In genomic region chr20:36051318-36052116, GRCh38 we compare ENCODE assay signal across 8 cellular contexts.
A peak's percentile ranks its signal among the peaks of the same experiment; 100 is the strongest.
DNase-seq lines count a peak whose midpoint lies in the region; TF ChIP-seq lines count a peak whose summit lies in the region.

No MANE protein-coding gene starts in this region.

- peaks cover 40% of the 10 kb centered on the region for H3K4me1 Mint-ChIP-seq in Caco-2 (ENCODE audit: low read depth, unreplicated experiment)

- H3K4me2 ChIP-seq in OCI-LY3 (ENCODE audit: low read length) (peak overlapping the region; percentile 86), osteoblast (ENCODE audit: insufficient read depth, low read length) (peak overlapping the region; percentile 86)

- TSS peak; percentile 88 for BruUV-seq in Caco-2 (replicated peaks; lab: Mats Ljungman, UMichigan)

- H4K20me1 ChIP-seq in OCI-LY3 (ENCODE audit: insufficient read depth, low read length) (peaks cover 29% of the 10 kb centered on the region), osteoblast (ENCODE audit: insufficient read depth, low read length) (peaks cover 11% of the 10 kb centered on the region)

- peaks cover 45% of the 10 kb centered on the region for H3K36me3 Mint-ChIP-seq in Caco-2 (ENCODE audit: insufficient read depth, unreplicated experiment)

- peaks cover 34% of the 10 kb centered on the region for H3K4me1 ChIP-seq in Caco-2
- H3K4me1 ChIP-seq in OCI-LY3 (ENCODE audit: low read length) = peaks cover 29% of the 10 kb centered on the region
- peaks cover 6% of the 10 kb centered on the region for H3K4me1 ChIP-seq in endocrine pancreas (ENCODE audit: control insufficient read depth, insufficient read depth, low read length)
- peaks cover 14% of the 10 kb centered on the region for H3K4me1 ChIP-seq in osteoblast (ENCODE audit: insufficient read depth, low read length)

- CTCF ChIA-PET in Caco-2 (lab: Charles Lee) = interaction anchor here (1.0 to 1.3 kb wide), 5 partner anchors 13 to 87 kb away, joined by 3 to 5 read pairs (median 4); no protein-coding TSS in a partner anchor

- H3K9ac ChIP-seq in OCI-LY3 (ENCODE audit: low read length) (peak overlapping the region; percentile 92), endocrine pancreas (ENCODE audit: control insufficient read depth, insufficient read depth, low read length) (no peak overlapping the region)

- peak overlapping the region; percentile 69 for H3K4me3 Mint-ChIP-seq in Caco-2 (ENCODE audit: unreplicated experiment)

- no peak for TF ChIP-seq CTCF in Caco-2 (IDR thresholded peaks at IDR 0.05; ENCODE audit: insufficient read depth in 1 of 2, low read depth in 1 of 2, low read length in 1 of 2, severe bottlenecking in 1 of 2, unreplicated experiment in 1 of 2)
- TF ChIP-seq CTCF in OCI-LY3 (IDR thresholded peaks at IDR 0.05; ENCODE audit: low read depth, low read length) = no peak
- no peak for TF ChIP-seq CTCF in osteoblast (IDR thresholded peaks at IDR 0.05; ENCODE audit: extremely low read depth, low read depth, low read length)

- H3K4me3 ChIP-seq in Caco-2 (ENCODE audit: low read depth, low read length) = peak overlapping the region; percentile 67
- H3K4me3 ChIP-seq in OCI-LY3 (ENCODE audit: low read length) = peak overlapping the region; percentile 80
- H3K4me3 ChIP-seq in endocrine pancreas (ENCODE audit: control insufficient read depth, insufficient read depth, low read length) = peak overlapping the region; percentile 74
- H3K4me3 ChIP-seq in osteoblast (ENCODE audit: insufficient read depth, low read length) = peak overlapping the region; percentile 93

- peak overlapping the region; percentile 88 for H3K27ac Mint-ChIP-seq in Caco-2 (ENCODE audit: unreplicated experiment)

- no peaks in the 10 kb centered on the region for H3K9me3 ChIP-seq in Caco-2
- no peaks in the 10 kb centered on the region for H3K9me3 ChIP-seq in OCI-LY3 (ENCODE audit: insufficient read depth, low read length)
- H3K9me3 ChIP-seq in endocrine pancreas (ENCODE audit: control insufficient read depth, low read length) = no peaks in the 10 kb centered on the region
- H3K9me3 ChIP-seq in osteoblast (ENCODE audit: low read depth, low read length) = no peaks in the 10 kb centered on the region

- H3K79me2 ChIP-seq in OCI-LY3 (ENCODE audit: low read length) = peaks cover 42% of the 10 kb centered on the region
- peaks cover 40% of the 10 kb centered on the region for H3K79me2 ChIP-seq in osteoblast (ENCODE audit: insufficient read depth, low read length)

- DNase-seq in Caco-2 = peak in 1 of 2 experiments; percentile 43
- no peak for DNase-seq in osteoblast (ENCODE audit: insufficient read length, low spot score, missing footprints)
- DNase-seq in superior temporal gyrus (ENCODE audit: extremely low spot score) = no peak
- DNase-seq in activated gamma-delta T cell (lab: John Stamatoyannopoulos, UW) = no peak
- DNase-seq in DMS114 treated with DMSO at 0.1 percent for 48 hours (lab: John Stamatoyannopoulos, UW; ENCODE audit: unreplicated experiment) = no peak
- DNase-seq in HPDE6-E6E7 (ENCODE audit: extremely low spot score) = no peak

- H2AFZ ChIP-seq in OCI-LY3 (ENCODE audit: low read depth, low read length) (peak overlapping the region; percentile 97), osteoblast (ENCODE audit: low read length) (peak overlapping the region; percentile 92)

- H3K27me3 ChIP-seq in Caco-2 (replicated peaks; ENCODE audit: control insufficient read depth, insufficient read depth, low read length) = no peaks in the 10 kb centered on the region
- peaks cover 7% of the 10 kb centered on the region; the same call in 1 of the 2 replicates for H3K27me3 ChIP-seq in OCI-LY3 (ENCODE audit: low read depth, low read length)
- no peaks in the 10 kb centered on the region for H3K27me3 ChIP-seq in endocrine pancreas (ENCODE audit: control insufficient read depth, insufficient read depth, low read length)
- peaks cover 6% of the 10 kb centered on the region for H3K27me3 ChIP-seq in osteoblast (ENCODE audit: insufficient read depth, low read length)

- POLR2A ChIA-PET in Caco-2 (lab: Charles Lee) = interaction anchor here (1.0 to 1.1 kb wide), 2 partner anchors 14 to 309 kb away, joined by 3 to 4 read pairs; partner anchors contain the start of gene RBM39

- H3K27ac ChIP-seq in OCI-LY3 (ENCODE audit: low read length) (peak overlapping the region; percentile 72), osteoblast (ENCODE audit: low read depth, low read length) (peak overlapping the region; percentile 94)

- no peaks in the 10 kb centered on the region for H3K9me3 Mint-ChIP-seq in Caco-2 (ENCODE audit: unreplicated experiment)

- H3K36me3 ChIP-seq in Caco-2 (ENCODE audit: control insufficient read depth, insufficient read depth, low read length) (no peaks in the 10 kb centered on the region), OCI-LY3 (replicated peaks; ENCODE audit: low read depth, low read length) (no peaks in the 10 kb centered on the region), endocrine pancreas (ENCODE audit: control insufficient read depth, insufficient read depth, low read length) (no peaks in the 10 kb centered on the region), osteoblast (ENCODE audit: insufficient read depth, low read length) (peaks cover 4% of the 10 kb centered on the region)

- no peaks in the 10 kb centered on the region for H3K27me3 Mint-ChIP-seq in Caco-2 (ENCODE audit: insufficient read depth, unreplicated experiment)

- intact Hi-C loops in Caco-2 (cut with micrococcal nuclease; ENCODE audit: unreplicated experiment) = loop anchor here (1.0 to 5.0 kb wide), 6 partner anchors 11 to 99 kb away; partner anchors contain the start of gene SCAND1
